In genomic region chr11:114080219-114080618, GRCh38 we compare ENCODE assay signal across 1 cellular context.
TF ChIP-seq lines count a peak whose summit lies in the region.

No MANE protein-coding gene starts in this region.

TF ChIP-seq in K562, 482 proteins besides CTCF, POLR2A, EP300 and RAD21:
- TF ChIP-seq POLR2AphosphoS2 (IDR thresholded peaks at IDR 0.05; ENCODE audit: low read length) (no peak), ZNF347 (CRISPR knock-in tag; IDR thresholded peaks at IDR 0.05; ENCODE audit: low read depth) (no peak), C11orf30 (IDR thresholded peaks at IDR 0.05; ENCODE audit: low read depth) (peak; percentile 17; the same call in 1 of the 2 replicates), SRSF9 (IDR thresholded peaks at IDR 0.05; ENCODE audit: borderline replicate concordance, low read depth, low read length) (no peak), NR2C2 (CRISPR knock-in tag; IDR thresholded peaks at IDR 0.05) (no peak), NR2C2 (tag; IDR thresholded peaks at IDR 0.05) (no peak), ZNF263 (CRISPR knock-in tag; IDR thresholded peaks at IDR 0.05; ENCODE audit: borderline replicate concordance) (peak; percentile 58; the same call in 1 of the 2 replicates), EHMT2 (IDR thresholded peaks at IDR 0.05) (no peak), ELF4 (CRISPR knock-in tag; IDR thresholded peaks at IDR 0.05) (no peak), ATF3 (IDR thresholded peaks at IDR 0.05) (peak; percentile 62), ATF3 (CRISPR knock-in tag; conservative IDR thresholded peaks at IDR 0.05) (no peak), SIN3A (IDR thresholded peaks at IDR 0.05; ENCODE audit: borderline replicate concordance in 2 of 2, control insufficient read depth in 1 of 2, low read depth in 2 of 2, low read length in 2 of 2) (no peak), ATF2 (CRISPR knock-in tag; IDR thresholded peaks at IDR 0.05) (no peak), ZNF316 (IDR thresholded peaks at IDR 0.05) (peak; percentile 35; the same call in 1 of the 2 replicates), BCOR (IDR thresholded peaks at IDR 0.05) (no peak), TARDBP (IDR thresholded peaks at IDR 0.05) (no peak), ZNF766 (CRISPR knock-in tag; conservative IDR thresholded peaks at IDR 0.05) (no peak), HMG20B (CRISPR knock-in tag; IDR thresholded peaks at IDR 0.05) (no peak), JUND (IDR thresholded peaks at IDR 0.05; ENCODE audit: borderline replicate concordance, low read depth, low read length) (no peak), JUND (tag; IDR thresholded peaks at IDR 0.05; ENCODE audit: borderline replicate concordance, low read depth, low read length) (peak; percentile 57; the same call in 1 of the 3 replicates), ZNF184 (CRISPR knock-in tag; IDR thresholded peaks at IDR 0.05) (no peak), ZBTB2 (IDR thresholded peaks at IDR 0.05) (no peak), CHCHD3 (CRISPR knock-in tag; IDR thresholded peaks at IDR 0.05) (no peak), MAX (CRISPR knock-in tag; IDR thresholded peaks at IDR 0.05) (peak; percentile 25; the same call in 1 of the 2 replicates), ATF4 (CRISPR knock-in tag; IDR thresholded peaks at IDR 0.05) (no peak)
